ENCODE assay signal across 25 cellular contexts in genomic region chr5:152403058-152403457, GRCh38. TPM values are rescaled to one million over a fixed set of nuclear protein-coding genes. Genes with fewer than 3 reads are reported as not detected.
DNase-seq lines count a peak whose midpoint lies in the region; ATAC-seq and TF ChIP-seq lines count a peak whose summit lies in the region.
"Had no signal": no experiment of that assay in that cellular context is flagged by ENCODE, and none has a peak within 500 bp of the region (broad histone marks: within the 10 kb centered on the region; RNA-seq: fewer than 3 reads in every experiment).

No MANE protein-coding gene starts in this region.

- intact Hi-C loops in esophagus squamous epithelium (cut with DNase I): no loop called here

- DNase-seq in NCI-H748 (lab: John Stamatoyannopoulos, UW; ENCODE audit: unreplicated experiment) (peak; percentile 32), NCI-H748 treated with DMSO at 0.1 percent for 48 hours (lab: John Stamatoyannopoulos, UW) (no peak), HT-29 (ENCODE audit: low spot score) (peak; percentile 26), NCI-H1930 (lab: John Stamatoyannopoulos, UW) (peak; percentile 47 to 58), foreskin keratinocyte (no peak), DMS79 (lab: John Stamatoyannopoulos, UW) (no peak), esophagus squamous epithelium (lab: John Stamatoyannopoulos, UW) (no peak)
- DNase-seq: 8988T; ACHN; AML-193; Caco-2; CD4-positive, CD25-positive, alpha-beta regulatory T cell; CD8-positive, alpha-beta T cell; DMS 273 treated with DMSO at 0.1 percent for 48 hours; DMS79 treated with DMSO at 0.1 percent for 48 hours; GF-D8; GM23248; H9 had no signal

- TF ChIP-seq POLR2A in GM18505 (IDR thresholded peaks at IDR 0.05; ENCODE audit: borderline replicate concordance, extremely low read depth, insufficient read depth, insufficient read length) (no peak), esophagus squamous epithelium (IDR thresholded peaks at IDR 0.05) (no peak)

- peak; percentile 19 for ATAC-seq in foreskin keratinocyte
- no peak for ATAC-seq in GM18505 (IDR thresholded peaks at IDR 0.05; ENCODE audit: unreplicated experiment)
- ATAC-seq: A549; CD8-positive, alpha-beta T cell had no signal

- H3K27ac ChIP-seq in foreskin keratinocyte: no peak overlapping the region
- no peak overlapping the region for H3K27ac ChIP-seq in esophagus squamous epithelium
- H3K27ac ChIP-seq: A549, C4-2B, GM23248 had no signal

- TF ChIP-seq CTCF in foreskin keratinocyte (conservative IDR thresholded peaks at IDR 0.05) (no peak), esophagus squamous epithelium (IDR thresholded peaks at IDR 0.05) (no peak)

- no peak overlapping the region for H3K4me3 ChIP-seq in esophagus squamous epithelium
- H3K4me3 ChIP-seq: A549, GM23248 had no signal

- H3K4me1 ChIP-seq in foreskin keratinocyte (no peaks in the 10 kb centered on the region), esophagus squamous epithelium (no peaks in the 10 kb centered on the region)
- H3K4me1 ChIP-seq: A549, Caco-2 had no signal

- H3K9me3 ChIP-seq in esophagus squamous epithelium: no peaks in the 10 kb centered on the region
- H3K9me3 ChIP-seq: A549, Caco-2 had no signal

- H3K27me3 ChIP-seq in foreskin keratinocyte: no peaks in the 10 kb centered on the region
- H3K27me3 ChIP-seq in esophagus squamous epithelium: no peaks in the 10 kb centered on the region

- H3K36me3 ChIP-seq in esophagus squamous epithelium: no peaks in the 10 kb centered on the region

- 38 to 46% methylated on average over 2 of the region's 2 CpGs for WGBS in esophagus squamous epithelium, 2 donors

RNA-seq across cellular contexts. Expression of gene NMUR2, which starts 2.0 kb away (rescaled TPM):
- 20.6 and 26.2 TPM in 2 replicates for total RNA-seq in HT-29 (2014; rRNA removed; shearing (Covaris generic))
- total RNA-seq in foreskin keratinocyte (not detected in 2 replicates), esophagus squamous epithelium (not detected)
- not detected in 2 replicates for polyA plus RNA-seq in foreskin keratinocyte
- total RNA-seq: CD4-positive, CD25-positive, alpha-beta regulatory T cell; CD8-positive, alpha-beta T cell; Daoy; G401; GM23248; H4 had no signal
- polyA plus RNA-seq: A549; BJ; CD4-positive, CD25-positive, alpha-beta regulatory T cell; GM23248 had no signal

Comparison
In these comparisons a context has a peak if more than half of its experiments do, and no peak if none do; other contexts are left out.
1. DNase-seq: peak in NCI-H748 (single experiment), HT-29 (single experiment) and NCI-H1930 (2 of 2); none in NCI-H748 treated with DMSO at 0.1 percent for 48 hours (single experiment), foreskin keratinocyte (0 of 2), DMS79 (single experiment) and esophagus squamous epithelium (single experiment).
2. RNA of gene NMUR2, which starts 2.0 kb away (total RNA-seq): 20.6 to 26.2 TPM in HT-29; not detected in foreskin keratinocyte and not detected in esophagus squamous epithelium; every median in the first group is over 10 times any median in the second.